Comparison of ENCODE assay signal across 1 cellular context in the genomic region with DNA sequence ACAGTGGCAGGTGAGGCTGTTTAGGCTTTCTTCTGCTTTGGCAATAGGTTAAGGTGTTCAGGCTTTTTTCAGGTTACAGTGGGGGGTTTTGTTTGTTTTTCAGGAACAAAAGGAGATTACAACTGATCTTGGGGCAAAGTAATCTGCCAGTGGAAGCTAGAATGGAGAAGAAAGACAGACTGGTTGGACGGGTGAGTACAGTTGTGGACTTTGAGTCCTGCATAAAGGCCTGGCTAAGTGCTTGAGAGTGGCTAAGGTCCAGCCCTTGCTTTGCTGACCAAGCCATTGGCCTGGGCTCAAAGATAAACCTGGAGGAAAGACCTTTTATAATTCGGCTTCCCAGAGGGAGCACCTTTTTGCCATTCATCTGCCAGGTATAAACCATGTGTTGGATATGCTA.
TF ChIP-seq lines count a peak whose summit lies in the region.

No MANE protein-coding gene starts in this region.

TF ChIP-seq in GM23338, 12 proteins besides CTCF, POLR2A, EP300 and RAD21:
- TF ChIP-seq ZNF331 (CRISPR knock-in tag; IDR thresholded peaks at IDR 0.05; ENCODE audit: low read depth) = no peak
- TF ChIP-seq JUNB (IDR thresholded peaks at IDR 0.05; ENCODE audit: unreplicated experiment) = no peak
- TF ChIP-seq, protein P1, sequence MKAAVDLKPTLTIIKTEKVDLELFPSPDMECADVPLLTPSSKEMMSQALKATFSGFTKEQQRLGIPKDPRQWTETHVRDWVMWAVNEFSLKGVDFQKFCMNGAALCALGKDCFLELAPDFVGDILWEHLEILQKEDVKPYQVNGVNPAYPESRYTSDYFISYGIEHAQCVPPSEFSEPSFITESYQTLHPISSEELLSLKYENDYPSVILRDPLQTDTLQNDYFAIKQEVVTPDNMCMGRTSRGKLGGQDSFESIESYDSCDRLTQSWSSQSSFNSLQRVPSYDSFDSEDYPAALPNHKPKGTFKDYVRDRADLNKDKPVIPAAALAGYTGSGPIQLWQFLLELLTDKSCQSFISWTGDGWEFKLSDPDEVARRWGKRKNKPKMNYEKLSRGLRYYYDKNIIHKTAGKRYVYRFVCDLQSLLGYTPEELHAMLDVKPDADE (IDR thresholded peaks at IDR 0.05) = no peak
- TF ChIP-seq CREB1 (CRISPR knock-in tag; IDR thresholded peaks at IDR 0.05; ENCODE audit: low read depth) = no peak
- no peak for TF ChIP-seq ZNF114 (CRISPR knock-in tag; IDR thresholded peaks at IDR 0.05)
- no peak for TF ChIP-seq EZH2phosphoT487 (IDR thresholded peaks at IDR 0.05; ENCODE audit: unreplicated experiment)
